Comparison of ENCODE assay signal across 33 cellular contexts in the genomic region with DNA sequence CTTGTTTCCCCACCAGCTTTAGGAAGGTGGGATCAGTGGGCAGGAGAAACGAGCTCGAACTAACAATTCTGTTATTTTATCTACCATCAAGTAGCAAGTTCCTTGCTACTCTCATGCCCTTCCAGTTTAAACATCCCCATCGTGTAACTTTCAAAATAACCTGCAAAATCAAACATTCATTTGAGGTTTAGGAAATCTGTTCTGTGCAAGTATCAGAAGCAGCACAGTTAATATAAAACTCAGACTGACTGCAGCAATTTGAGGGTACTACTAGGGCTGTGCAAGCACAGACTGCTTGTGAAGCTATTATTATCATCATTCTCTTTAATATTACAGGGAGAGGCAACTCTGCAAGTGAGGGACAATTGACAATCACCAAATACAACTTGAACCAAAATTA.
"Had no signal": no experiment of that assay in that cellular context is flagged by ENCODE, and none has a peak within 500 bp of the region (broad histone marks: within the 10 kb centered on the region; RNA-seq: fewer than 3 reads in every experiment).

No MANE protein-coding gene starts in this region.

- H3K9me3 Mint-ChIP-seq: activated CD4-positive, alpha-beta T cell treated with anti-CD3 and anti-CD28 coated beads, Interleukin-2, amount 10 ng/mL, durations not matched to agents 24 days and 14 days; activated naive CD4-positive, alpha-beta T cell treated with anti-CD3 and anti-CD28 coated beads for 36 hours; activated naive CD4-positive, alpha-beta T cell treated with anti-CD3 and anti-CD28 coated beads, Interleukin-2, amount 50 U/mL, for 24 hours; activated naive CD8-positive, alpha-beta T cell treated with anti-CD3 and anti-CD28 coated beads for 36 hours; activated naive CD8-positive, alpha-beta T cell treated with anti-CD3 and anti-CD28 coated beads, Interleukin-2, amount 50 U/mL, for 24 hours had no signal

- DNase-seq: activated CD4-positive, alpha-beta memory T cell treated with anti-CD3 and anti-CD28 coated beads for 36 hours; activated CD4-positive, alpha-beta T cell treated with anti-CD3 and anti-CD28 coated beads for 36 hours; activated CD4-positive, alpha-beta T cell treated with anti-CD3 and anti-CD28 coated beads, Interleukin-2, amount 10 ng/mL, durations not matched to agents 24 days and 14 days; activated CD4-positive, CD25-positive, alpha-beta regulatory T cell; activated CD4-positive, CD25-positive, alpha-beta regulatory T cell treated with anti-CD3 and anti-CD28 coated beads, Interleukin-2, amount 50 U/mL, for 72 hours; activated CD8-positive, alpha-beta memory T cell treated with anti-CD3 and anti-CD28 coated beads, Interleukin-2, amount 10 ng/mL, durations not matched to agents 7 days and 5 days; activated CD8-positive, alpha-beta memory T cell treated with anti-CD3 and anti-CD28 coated beads, Interleukin-2, amount 50 U/mL, for 4 hours; activated CD8-positive, alpha-beta T cell treated with anti-CD3 and anti-CD28 coated beads, Interleukin-2, amount 10 ng/mL, durations not matched to agents 7 days and 5 days; activated effector memory CD4-positive, alpha-beta T cell treated with anti-CD3 and anti-CD28 coated beads, Interleukin-2, amount 50 U/mL, for 16 hours; activated naive CD4-positive, alpha-beta T cell treated with anti-CD3 and anti-CD28 coated beads for 36 hours; activated naive CD8-positive, alpha-beta T cell treated with anti-CD3 and anti-CD28 coated beads for 36 hours; activated naive CD8-positive, alpha-beta T cell treated with anti-CD3 and anti-CD28 coated beads, Interleukin-2, amount 50 U/mL, for 24 hours; activated T-cell treated with anti-CD3 and anti-CD28 coated beads, Interleukin-2, amount 50 U/mL, for 1 hour; activated T-cell treated with anti-CD3 and anti-CD28 coated beads, Interleukin-2, amount 50 U/mL, for 48 hours; adrenal gland; amygdala; aorta; body of pancreas; central memory CD4-positive, alpha-beta T cell; cerebellar nuclear complex; colonic mucosa; effector CD8-positive, alpha-beta T cell; esophagus squamous epithelium; foreskin melanocyte; T-helper 2 cell had no signal

- H3K4me1 ChIP-seq: adrenal gland, colonic mucosa, esophagus squamous epithelium, gastroesophageal sphincter had no signal

- FAIRE-seq: endometrium, endothelial cell of umbilical vein had no signal

- H3K9me3 ChIP-seq: adrenal gland, body of pancreas, colonic mucosa, esophagus squamous epithelium, gastroesophageal sphincter had no signal

- H3K27ac ChIP-seq: adrenal gland, body of pancreas, colonic mucosa, epithelial cell of prostate, esophagus squamous epithelium, gastroesophageal sphincter, VCaP had no signal

- ATAC-seq: activated CD4-positive, alpha-beta T cell treated with anti-CD3 and anti-CD28 coated beads for 36 hours; activated CD8-positive, alpha-beta memory T cell treated with anti-CD3 and anti-CD28 coated beads, Interleukin-2, amount 10 ng/mL, durations not matched to agents 7 days and 5 days; activated CD8-positive, alpha-beta T cell treated with anti-CD3 and anti-CD28 coated beads, Interleukin-2, amount 10 ng/mL, durations not matched to agents 7 days and 5 days; activated naive CD8-positive, alpha-beta T cell treated with anti-CD3 and anti-CD28 coated beads, Interleukin-2, amount 50 U/mL, for 24 hours; body of pancreas; gastroesophageal sphincter had no signal

- H3K27me3 Mint-ChIP-seq: activated CD4-positive, alpha-beta memory T cell treated with anti-CD3 and anti-CD28 coated beads for 36 hours; activated CD4-positive, alpha-beta T cell treated with anti-CD3 and anti-CD28 coated beads for 36 hours; activated CD4-positive, alpha-beta T cell treated with anti-CD3 and anti-CD28 coated beads, Interleukin-2, amount 10 ng/mL, durations not matched to agents 24 days and 14 days; activated CD8-positive, alpha-beta memory T cell treated with anti-CD3 and anti-CD28 coated beads, Interleukin-2, amount 10 ng/mL, durations not matched to agents 7 days and 5 days had no signal

- H3K4me3 ChIP-seq: adrenal gland, body of pancreas, colonic mucosa, esophagus squamous epithelium, gastroesophageal sphincter had no signal

- H3K4me3 Mint-ChIP-seq: activated CD4-positive, alpha-beta memory T cell treated with anti-CD3 and anti-CD28 coated beads for 36 hours; activated CD4-positive, alpha-beta T cell treated with anti-CD3 and anti-CD28 coated beads for 36 hours; activated CD4-positive, alpha-beta T cell treated with anti-CD3 and anti-CD28 coated beads, Interleukin-2, amount 10 ng/mL, durations not matched to agents 24 days and 14 days; activated CD8-positive, alpha-beta memory T cell treated with anti-CD3 and anti-CD28 coated beads, Interleukin-2, amount 10 ng/mL, durations not matched to agents 7 days and 5 days; activated CD8-positive, alpha-beta T cell treated with anti-CD3 and anti-CD28 coated beads, Interleukin-2, amount 10 ng/mL, durations not matched to agents 7 days and 5 days; activated naive CD4-positive, alpha-beta T cell treated with anti-CD3 and anti-CD28 coated beads for 36 hours; activated naive CD4-positive, alpha-beta T cell treated with anti-CD3 and anti-CD28 coated beads, Interleukin-2, amount 50 U/mL, for 24 hours; activated naive CD8-positive, alpha-beta T cell treated with anti-CD3 and anti-CD28 coated beads for 36 hours; activated naive CD8-positive, alpha-beta T cell treated with anti-CD3 and anti-CD28 coated beads, Interleukin-2, amount 50 U/mL, for 24 hours; activated T-helper 1 cell treated with anti-CD3 and anti-CD28 coated beads, Interleukin-12 subunit alpha, Interleukin-12 subunit beta, Interleukin-2, Interleukin-4 antibody, amounts not matched to agents 30 ng/mL and 10 ng/mL and 1 ng/mL, durations not matched to agents 14 hours and 24 hours and 36 hours had no signal

- H3K27ac Mint-ChIP-seq: activated CD4-positive, alpha-beta memory T cell treated with anti-CD3 and anti-CD28 coated beads for 36 hours; activated CD4-positive, alpha-beta T cell treated with anti-CD3 and anti-CD28 coated beads for 36 hours; activated CD4-positive, alpha-beta T cell treated with anti-CD3 and anti-CD28 coated beads, Interleukin-2, amount 10 ng/mL, durations not matched to agents 24 days and 14 days; activated CD8-positive, alpha-beta memory T cell treated with anti-CD3 and anti-CD28 coated beads, Interleukin-2, amount 10 ng/mL, durations not matched to agents 7 days and 5 days; activated CD8-positive, alpha-beta T cell treated with anti-CD3 and anti-CD28 coated beads, Interleukin-2, amount 10 ng/mL, durations not matched to agents 7 days and 5 days; activated naive CD4-positive, alpha-beta T cell treated with anti-CD3 and anti-CD28 coated beads for 36 hours; activated naive CD4-positive, alpha-beta T cell treated with anti-CD3 and anti-CD28 coated beads, Interleukin-2, amount 50 U/mL, for 24 hours; activated naive CD8-positive, alpha-beta T cell treated with anti-CD3 and anti-CD28 coated beads for 36 hours; activated naive CD8-positive, alpha-beta T cell treated with anti-CD3 and anti-CD28 coated beads, Interleukin-2, amount 50 U/mL, for 24 hours; activated T-helper 1 cell treated with anti-CD3 and anti-CD28 coated beads, Interleukin-12 subunit alpha, Interleukin-12 subunit beta, Interleukin-2, Interleukin-4 antibody, amounts not matched to agents 30 ng/mL and 10 ng/mL and 1 ng/mL, durations not matched to agents 14 hours and 24 hours and 36 hours; activated T-helper 2 cell treated with anti-CD3 and anti-CD28 coated beads, Interferon-gamma antibody, Interleukin-2, Interleukin-4, amounts not matched to agents 10 μg/mL and 5 μg/mL and 100 μg/mL, durations not matched to agents 14 hours and 24 hours and 36 hours had no signal
